In the genomic region with DNA sequence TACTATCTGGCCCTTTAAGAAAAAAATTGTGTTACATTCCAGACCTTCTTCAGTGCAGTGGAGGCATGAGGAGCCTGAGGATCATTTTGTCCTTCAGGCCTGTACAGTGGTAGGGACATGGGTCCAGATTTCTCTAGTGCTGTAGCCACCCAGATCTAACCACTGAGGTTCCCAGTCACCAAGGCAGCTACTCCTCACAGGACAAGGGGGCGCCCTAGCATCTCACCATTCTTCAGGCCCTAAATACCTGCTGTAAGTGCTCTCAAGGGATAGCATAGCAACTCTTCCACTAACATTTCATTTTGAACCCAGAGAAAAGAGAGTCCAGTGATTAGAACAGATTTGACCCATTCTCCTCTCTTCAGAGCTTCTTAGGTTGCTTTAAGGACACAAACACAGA, we compare ENCODE assay signal across 22 cellular contexts.
"Had no signal": no experiment of that assay in that cellular context is flagged by ENCODE, and none has a peak within 500 bp of the region (broad histone marks: within the 10 kb centered on the region; RNA-seq: fewer than 3 reads in every experiment).

No MANE protein-coding gene starts in this region.

- H3K9me3 ChIP-seq: neutrophil, pancreas, psoas muscle, right atrium auricular region, spleen had no signal

- DNase-seq: activated T-cell treated with anti-CD3 and anti-CD28 coated beads, Interleukin-2, amount 50 U/mL, for 1 hour; aorta; caudate nucleus; effector CD4-positive, alpha-beta T cell; erythroblast; foreskin fibroblast; left ventricle myocardium superior; mammary epithelial cell; pancreas; psoas muscle; spleen; stimulated activated CD4-positive, alpha-beta T cell treated with anti-CD3 and anti-CD28 coated beads, Interleukin-4, amount 100 ng/mL, for 1 hour; stimulated activated naive CD8-positive, alpha-beta T cell treated with anti-CD3 and anti-CD28 coated beads, Interleukin-15, Interleukin-2, amounts not matched to agents 100 U/mL and 50 U/mL, for 24 hours had no signal

- H3K4me3 Mint-ChIP-seq: brain; dendritic cell treated with granulocyte-macrophage colony-stimulating factor and Interleukin-4, amounts not matched to agents 40 ng/mL and 50 ng/mL, for 4 days; natural killer cell treated with Interleukin-12 subunit alpha and Interleukin-12 subunit beta and Interleukin-15 and Interleukin-18, amount 100 ng/mL, for 72 hours; T-helper 2 cell treated with Interferon-gamma antibody and Interleukin-4, amounts not matched to agents 5 μg/mL and 100 μg/mL, for 36 hours had no signal

- H3K27me3 Mint-ChIP-seq: brain; dendritic cell treated with granulocyte-macrophage colony-stimulating factor and Interleukin-4, amounts not matched to agents 40 ng/mL and 50 ng/mL, for 4 days; natural killer cell treated with Interleukin-12 subunit alpha and Interleukin-12 subunit beta and Interleukin-15 and Interleukin-18, amount 100 ng/mL, for 72 hours had no signal

- H3K27me3 ChIP-seq: neutrophil, pancreas, right atrium auricular region, spleen had no signal

- H3K4me1 ChIP-seq: pancreas, psoas muscle, right atrium auricular region, spleen had no signal

- H3K36me3 ChIP-seq: neutrophil, pancreas, right atrium auricular region, spleen had no signal

- H3K27ac ChIP-seq: neutrophil, pancreas, psoas muscle, right atrium auricular region, spleen, VCaP had no signal

- ATAC-seq: activated naive CD4-positive, alpha-beta T cell treated with anti-CD3 and anti-CD28 coated beads, Interleukin-2, amount 50 U/mL, for 72 hours; left ventricle myocardium superior; natural killer cell treated with Interleukin-12 subunit alpha and Interleukin-12 subunit beta and Interleukin-15 and Interleukin-18, amount 100 ng/mL, for 72 hours; pancreas; psoas muscle; stimulated activated naive CD8-positive, alpha-beta T cell treated with anti-CD3 and anti-CD28 coated beads, Interleukin-15, Interleukin-2, amounts not matched to agents 100 U/mL and 50 U/mL, for 24 hours had no signal

- H3K9me3 Mint-ChIP-seq: brain; dendritic cell treated with granulocyte-macrophage colony-stimulating factor and Interleukin-4, amounts not matched to agents 40 ng/mL and 50 ng/mL, for 4 days had no signal

- H3K27ac Mint-ChIP-seq: activated naive CD4-positive, alpha-beta T cell treated with anti-CD3 and anti-CD28 coated beads, Interleukin-2, amount 50 U/mL, for 72 hours; brain; dendritic cell treated with granulocyte-macrophage colony-stimulating factor and Interleukin-4, amounts not matched to agents 40 ng/mL and 50 ng/mL, for 4 days; natural killer cell treated with Interleukin-12 subunit alpha and Interleukin-12 subunit beta and Interleukin-15 and Interleukin-18, amount 100 ng/mL, for 72 hours; T-helper 2 cell treated with Interferon-gamma antibody and Interleukin-4, amounts not matched to agents 5 μg/mL and 100 μg/mL, for 36 hours had no signal

- FAIRE-seq: islet of Langerhans, pancreas had no signal

- H3K4me3 ChIP-seq: pancreas, psoas muscle, right atrium auricular region, spleen had no signal

- H3K36me3 Mint-ChIP-seq: activated naive CD4-positive, alpha-beta T cell treated with anti-CD3 and anti-CD28 coated beads, Interleukin-2, amount 50 U/mL, for 72 hours; brain; natural killer cell treated with Interleukin-12 subunit alpha and Interleukin-12 subunit beta and Interleukin-15 and Interleukin-18, amount 100 ng/mL, for 72 hours had no signal
